ENCODE assay signal across 26 cellular contexts in the genomic region with DNA sequence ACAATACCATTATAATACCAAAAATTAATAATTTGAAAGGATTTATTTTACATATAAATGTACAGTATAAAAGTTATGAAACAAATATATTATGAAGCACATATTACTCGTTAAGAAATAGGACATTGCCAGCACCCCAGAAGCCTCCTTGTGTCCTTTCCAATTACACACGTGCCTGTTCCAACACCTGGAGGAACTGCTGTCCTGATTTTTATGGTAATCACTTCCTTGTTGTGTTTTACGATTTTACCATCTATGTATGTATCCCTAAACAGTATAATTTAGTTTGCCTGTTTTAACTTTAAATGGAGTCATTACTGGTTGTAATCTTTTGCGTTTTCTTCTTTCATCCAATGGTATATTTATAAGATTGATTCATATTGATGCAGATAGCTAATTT.
DNase-seq lines count a peak whose midpoint lies in the region; ATAC-seq and TF ChIP-seq lines count a peak whose summit lies in the region.
"Had no signal": no experiment of that assay in that cellular context is flagged by ENCODE, and none has a peak within 500 bp of the region (broad histone marks: within the 10 kb centered on the region; RNA-seq: fewer than 3 reads in every experiment).

No MANE protein-coding gene starts in this region.

- peaks cover 8% of the 10 kb centered on the region for H3K36me3 ChIP-seq in CD4-positive, CD25-positive, alpha-beta regulatory T cell (ENCODE audit: control insufficient read depth, insufficient read depth, low read length)
- peaks cover 0 to 7% (median 0%) of the 10 kb centered on the region in 3 experiments for H3K36me3 ChIP-seq in naive thymus-derived CD4-positive, alpha-beta T cell (ENCODE audit: control insufficient read depth in 2 of 3, insufficient read depth in 3 of 3, low read length in 3 of 3)
- H3K36me3 ChIP-seq in osteoblast (ENCODE audit: insufficient read depth, low read length), result no peaks in the 10 kb centered on the region
- H3K36me3 ChIP-seq: ovary had no signal

- H3K27me3 Mint-ChIP-seq in T-helper 1 cell treated with Interleukin-12 subunit alpha and Interleukin-12 subunit beta and Interleukin-4 antibody, amounts not matched to agents 30 μg/mL and 1 μg/mL, for 36 hours (ENCODE audit: low read depth), result no peaks in the 10 kb centered on the region
- H3K27me3 Mint-ChIP-seq in CD4-positive, CD25-positive, alpha-beta regulatory T cell, result no peaks in the 10 kb centered on the region
- no peaks in the 10 kb centered on the region for H3K27me3 Mint-ChIP-seq in activated T-helper 17 cell treated with anti-CD3 and anti-CD28 coated beads, Interleukin-2, amount 50 U/mL, for 72 hours
- H3K27me3 Mint-ChIP-seq in naive thymus-derived CD4-positive, alpha-beta T cell, result no peaks in the 10 kb centered on the region
- H3K27me3 Mint-ChIP-seq: activated CD8-positive, alpha-beta memory T cell treated with anti-CD3 and anti-CD28 coated beads, Interleukin-2, amount 10 ng/mL, durations not matched to agents 7 days and 5 days had no signal

- DNase-seq in T-helper 1 cell, result no peak
- no peak for DNase-seq in CD4-positive, CD25-positive, alpha-beta regulatory T cell
- no peak for DNase-seq in naive thymus-derived CD4-positive, alpha-beta T cell
- DNase-seq in GM13977 (ENCODE audit: low spot score), result no peak
- DNase-seq in osteoblast (ENCODE audit: insufficient read length, low spot score, missing footprints), result no peak
- DNase-seq: 8988T; activated CD4-positive, alpha-beta T cell treated with anti-CD3 and anti-CD28 coated beads for 48 hours; activated CD8-positive, alpha-beta memory T cell treated with anti-CD3 and anti-CD28 coated beads, Interleukin-2, amount 10 ng/mL, durations not matched to agents 7 days and 5 days; DMS 273 treated with DMSO at 0.1 percent for 48 hours; heart left ventricle; NCI-H146; NCI-H2107; NCI-H446; NCI-H748 treated with DMSO at 0.1 percent for 48 hours; ovary; SHP77; stimulated activated naive CD4-positive, alpha-beta T cell; testis had no signal

- intact Hi-C loops in naive thymus-derived CD4-positive, alpha-beta T cell (cut with micrococcal nuclease), result loop anchor here in 1 of 2 donors (1.0 kb wide), 2 partner anchors 9 to 12 kb away; no protein-coding TSS in a partner anchor

- no peaks in the 10 kb centered on the region for H4K20me1 ChIP-seq in osteoblast (ENCODE audit: insufficient read depth, low read length)

- H3K9me3 ChIP-seq in CD4-positive, CD25-positive, alpha-beta regulatory T cell (ENCODE audit: control insufficient read depth in 2 of 2, low read length in 2 of 2), result no peaks in the 10 kb centered on the region
- no peaks in the 10 kb centered on the region for H3K9me3 ChIP-seq in naive thymus-derived CD4-positive, alpha-beta T cell (ENCODE audit: control insufficient read depth in 2 of 3, low read length in 3 of 3)
- H3K9me3 ChIP-seq in osteoblast (ENCODE audit: low read depth, low read length), result no peaks in the 10 kb centered on the region
- H3K9me3 ChIP-seq: heart left ventricle, ovary, testis had no signal

- H3K27ac Mint-ChIP-seq in T-helper 1 cell treated with Interleukin-12 subunit alpha and Interleukin-12 subunit beta and Interleukin-4 antibody, amounts not matched to agents 30 μg/mL and 1 μg/mL, for 36 hours, result no peak overlapping the region
- peak overlapping the region; percentile 27 to 99 (median 76) for H3K27ac Mint-ChIP-seq in CD4-positive, CD25-positive, alpha-beta regulatory T cell
- H3K27ac Mint-ChIP-seq in activated T-helper 17 cell treated with anti-CD3 and anti-CD28 coated beads, Interleukin-2, amount 50 U/mL, for 72 hours, result peak overlapping the region; percentile 29
- peak overlapping the region in 8 of 9 donors; percentile 47 to 99 (median 86) for H3K27ac Mint-ChIP-seq in naive thymus-derived CD4-positive, alpha-beta T cell

- H2AFZ ChIP-seq in osteoblast (ENCODE audit: low read length), result no peak overlapping the region

- peaks cover 5% of the 10 kb centered on the region for H3K79me2 ChIP-seq in osteoblast (ENCODE audit: insufficient read depth, low read length)

- POLR2A ChIA-PET in naive thymus-derived CD4-positive, alpha-beta T cell (lab: Charles Lee), result interaction anchor here (0.6 to 2.7 kb wide), 8 partner anchors 9 to 111 kb away, joined by 3 to 18 read pairs (median 4); no protein-coding TSS in a partner anchor

- CTCF ChIA-PET in naive thymus-derived CD4-positive, alpha-beta T cell (lab: Charles Lee), result interaction anchor here (1.1 kb wide), 1 partner anchor 13 kb away, joined by 3 read pairs; no protein-coding TSS in a partner anchor

- H3K27me3 ChIP-seq in CD4-positive, CD25-positive, alpha-beta regulatory T cell (ENCODE audit: control insufficient read depth, insufficient read depth, low read length), result no peaks in the 10 kb centered on the region
- H3K27me3 ChIP-seq in naive thymus-derived CD4-positive, alpha-beta T cell (ENCODE audit: control insufficient read depth in 2 of 2, insufficient read depth in 2 of 2, low read length in 2 of 2), result no peaks in the 10 kb centered on the region
- no peaks in the 10 kb centered on the region for H3K27me3 ChIP-seq in osteoblast (ENCODE audit: insufficient read depth, low read length)
- H3K27me3 ChIP-seq: heart left ventricle, ovary, testis had no signal

- H3K4me2 ChIP-seq in osteoblast (ENCODE audit: insufficient read depth, low read length), result no peak overlapping the region

- H3K4me1 Mint-ChIP-seq in T-helper 1 cell treated with Interleukin-12 subunit alpha and Interleukin-12 subunit beta and Interleukin-4 antibody, amounts not matched to agents 30 μg/mL and 1 μg/mL, for 36 hours (ENCODE audit: low read depth), result peaks cover 73% of the 10 kb centered on the region
- peaks cover 65 to 95% (median 80%) of the 10 kb centered on the region in 4 donors for H3K4me1 Mint-ChIP-seq in CD4-positive, CD25-positive, alpha-beta regulatory T cell
- peaks cover 60% of the 10 kb centered on the region for H3K4me1 Mint-ChIP-seq in activated T-helper 17 cell treated with anti-CD3 and anti-CD28 coated beads, Interleukin-2, amount 50 U/mL, for 72 hours
- peaks cover 53 to 98% (median 88%) of the 10 kb centered on the region in 7 donors for H3K4me1 Mint-ChIP-seq in naive thymus-derived CD4-positive, alpha-beta T cell
- H3K4me1 Mint-ChIP-seq: nephron had no signal

- ATAC-seq in CD4-positive, CD25-positive, alpha-beta regulatory T cell (ENCODE audit: low read depth in 2 of 2), result no peak
- ATAC-seq in activated T-helper 17 cell treated with anti-CD3 and anti-CD28 coated beads, Interleukin-2, amount 50 U/mL, for 72 hours (replicated peaks), result no peak
- ATAC-seq in naive thymus-derived CD4-positive, alpha-beta T cell, result no peak
- no peak for ATAC-seq in GM18498 (IDR thresholded peaks at IDR 0.05; ENCODE audit: unreplicated experiment)
- ATAC-seq: activated CD8-positive, alpha-beta memory T cell treated with anti-CD3 and anti-CD28 coated beads, Interleukin-2, amount 10 ng/mL, durations not matched to agents 7 days and 5 days; esophagus mucosa; heart left ventricle; Panc1 had no signal

- H3K4me3 Mint-ChIP-seq in T-helper 1 cell treated with Interleukin-12 subunit alpha and Interleukin-12 subunit beta and Interleukin-4 antibody, amounts not matched to agents 30 μg/mL and 1 μg/mL, for 36 hours, result peak overlapping the region; percentile 12
- peak overlapping the region; percentile 7 to 63 (median 36) for H3K4me3 Mint-ChIP-seq in CD4-positive, CD25-positive, alpha-beta regulatory T cell
- peak overlapping the region; percentile 45 for H3K4me3 Mint-ChIP-seq in activated T-helper 17 cell treated with anti-CD3 and anti-CD28 coated beads, Interleukin-2, amount 50 U/mL, for 72 hours
- peak overlapping the region in 4 of 10 donors; percentile 28 to 75 (median 46) for H3K4me3 Mint-ChIP-seq in naive thymus-derived CD4-positive, alpha-beta T cell
- H3K4me3 Mint-ChIP-seq: activated CD8-positive, alpha-beta memory T cell treated with anti-CD3 and anti-CD28 coated beads, Interleukin-2, amount 10 ng/mL, durations not matched to agents 7 days and 5 days; CD14-positive monocyte; mesothelial cell of epicardium; nephron had no signal

- in situ Hi-C loops in GM13977 (cut with MboI; ENCODE audit: low pct_unique_long_range_greater_than_20kb, low sequenced_read_pairs, unreplicated experiment), result no loop called here

- H3K4me1 ChIP-seq in CD4-positive, CD25-positive, alpha-beta regulatory T cell (ENCODE audit: control insufficient read depth, insufficient read depth, low read length, poor library complexity, severe bottlenecking), result peaks cover 84% of the 10 kb centered on the region
- peaks cover 62 to 79% of the 10 kb centered on the region in 2 donors for H3K4me1 ChIP-seq in naive thymus-derived CD4-positive, alpha-beta T cell (ENCODE audit: control insufficient read depth in 2 of 2, insufficient read depth in 2 of 2, low read length in 2 of 2)
- H3K4me1 ChIP-seq in osteoblast (ENCODE audit: insufficient read depth, low read length), result no peaks in the 10 kb centered on the region
- H3K4me1 ChIP-seq: testis had no signal

- peak overlapping the region; percentile 39 for H3K27ac ChIP-seq in CD4-positive, CD25-positive, alpha-beta regulatory T cell (ENCODE audit: insufficient read depth, low read length, poor library complexity, severe bottlenecking)
- no peak overlapping the region for H3K27ac ChIP-seq in naive thymus-derived CD4-positive, alpha-beta T cell (ENCODE audit: low read depth, low read length)
- no peak overlapping the region for H3K27ac ChIP-seq in osteoblast (ENCODE audit: low read depth, low read length)
- H3K27ac ChIP-seq: heart left ventricle, ovary, testis had no signal

- H3K9me3 Mint-ChIP-seq in T-helper 1 cell treated with Interleukin-12 subunit alpha and Interleukin-12 subunit beta and Interleukin-4 antibody, amounts not matched to agents 30 μg/mL and 1 μg/mL, for 36 hours, result no peaks in the 10 kb centered on the region
- no peaks in the 10 kb centered on the region for H3K9me3 Mint-ChIP-seq in CD4-positive, CD25-positive, alpha-beta regulatory T cell
- H3K9me3 Mint-ChIP-seq in activated T-helper 17 cell treated with anti-CD3 and anti-CD28 coated beads, Interleukin-2, amount 50 U/mL, for 72 hours, result no peaks in the 10 kb centered on the region
- peaks cover 0 to 6% (median 0%) of the 10 kb centered on the region in 11 donors for H3K9me3 Mint-ChIP-seq in naive thymus-derived CD4-positive, alpha-beta T cell

- no peak for TF ChIP-seq CTCF in GM13977 (IDR thresholded peaks at IDR 0.05; ENCODE audit: extremely low read depth, insufficient read depth, missing control alignments)
- TF ChIP-seq CTCF in osteoblast (IDR thresholded peaks at IDR 0.05; ENCODE audit: extremely low read depth, low read depth, low read length), result no peak

- peak overlapping the region; percentile 17 for H3K4me3 ChIP-seq in CD4-positive, CD25-positive, alpha-beta regulatory T cell (ENCODE audit: low read depth, low read length)
- H3K4me3 ChIP-seq in naive thymus-derived CD4-positive, alpha-beta T cell (ENCODE audit: low read length), result no peak overlapping the region
- no peak overlapping the region for H3K4me3 ChIP-seq in osteoblast (ENCODE audit: insufficient read depth, low read length)
- H3K4me3 ChIP-seq: heart left ventricle, ovary, testis had no signal

- H3K36me3 Mint-ChIP-seq in T-helper 1 cell treated with Interleukin-12 subunit alpha and Interleukin-12 subunit beta and Interleukin-4 antibody, amounts not matched to agents 30 μg/mL and 1 μg/mL, for 36 hours (ENCODE audit: low read depth), result peaks cover 47% of the 10 kb centered on the region
- H3K36me3 Mint-ChIP-seq in CD4-positive, CD25-positive, alpha-beta regulatory T cell, result peaks cover 29% of the 10 kb centered on the region
- peaks cover 78% of the 10 kb centered on the region for H3K36me3 Mint-ChIP-seq in activated T-helper 17 cell treated with anti-CD3 and anti-CD28 coated beads, Interleukin-2, amount 50 U/mL, for 72 hours (ENCODE audit: low read depth)
- peaks cover 0 to 52% (median 34%) of the 10 kb centered on the region in 5 donors for H3K36me3 Mint-ChIP-seq in naive thymus-derived CD4-positive, alpha-beta T cell
